Comparison of ENCODE assay signal across 20 cellular contexts in genomic region chr4:41161355-41161754, GRCh38.
"Had no signal": no experiment of that assay in that cellular context is flagged by ENCODE, and none has a peak within 500 bp of the region (broad histone marks: within the 10 kb centered on the region; RNA-seq: fewer than 3 reads in every experiment).

No MANE protein-coding gene starts in this region.

- H3K27me3 ChIP-seq: ascending aorta, hepatocyte, testis had no signal

- H3K27ac Mint-ChIP-seq: activated naive CD4-positive, alpha-beta T cell treated with anti-CD3 and anti-CD28 coated beads, Interleukin-2, amount 50 U/mL, for 24 hours; activated T-cell treated with anti-CD3 and anti-CD28 coated beads, Interleukin-2, amount 50 U/mL, for 72 hours; dendritic cell treated with granulocyte-macrophage colony-stimulating factor and Interleukin-4, amounts not matched to agents 40 ng/mL and 50 ng/mL, for 4 days; nephron progenitor cell; stimulated activated naive CD8-positive, alpha-beta T cell treated with anti-CD3 and anti-CD28 coated beads, Interleukin-15, amount 100 ng/mL, for 72 hours; T-helper 17 cell had no signal

- H3K4me1 Mint-ChIP-seq: activated naive CD4-positive, alpha-beta T cell treated with anti-CD3 and anti-CD28 coated beads, Interleukin-2, amount 50 U/mL, for 24 hours; nephron progenitor cell; stimulated activated naive CD8-positive, alpha-beta T cell treated with anti-CD3 and anti-CD28 coated beads, Interleukin-15, amount 100 ng/mL, for 72 hours; T-helper 17 cell had no signal

- H3K4me1 ChIP-seq: testis had no signal

- H3K4me3 Mint-ChIP-seq: activated naive CD4-positive, alpha-beta T cell treated with anti-CD3 and anti-CD28 coated beads, Interleukin-2, amount 50 U/mL, for 24 hours; activated T-cell treated with anti-CD3 and anti-CD28 coated beads, Interleukin-2, amount 50 U/mL, for 72 hours; dendritic cell treated with granulocyte-macrophage colony-stimulating factor and Interleukin-4, amounts not matched to agents 40 ng/mL and 50 ng/mL, for 4 days; nephron progenitor cell; stimulated activated naive CD8-positive, alpha-beta T cell treated with anti-CD3 and anti-CD28 coated beads, Interleukin-15, amount 100 ng/mL, for 72 hours; T-helper 17 cell had no signal

- H3K36me3 Mint-ChIP-seq: activated naive CD4-positive, alpha-beta T cell treated with anti-CD3 and anti-CD28 coated beads, Interleukin-2, amount 50 U/mL, for 24 hours had no signal

- H3K27me3 Mint-ChIP-seq: dendritic cell treated with granulocyte-macrophage colony-stimulating factor and Interleukin-4, amounts not matched to agents 40 ng/mL and 50 ng/mL, for 4 days; stimulated activated naive CD8-positive, alpha-beta T cell treated with anti-CD3 and anti-CD28 coated beads, Interleukin-15, amount 100 ng/mL, for 72 hours had no signal

- H3K4me2 ChIP-seq: hepatocyte had no signal

- DNase-seq: activated CD4-positive, alpha-beta T cell treated with anti-CD3 and anti-CD28 coated beads for 1 hour; activated CD8-positive, alpha-beta memory T cell treated with anti-CD3 and anti-CD28 coated beads for 24 hours; activated CD8-positive, alpha-beta memory T cell treated with anti-CD3 and anti-CD28 coated beads, Interleukin-2, amount 50 U/mL, for 48 hours; activated gamma-delta T cell; activated T-cell treated with anti-CD3 and anti-CD28 coated beads, Interleukin-2, amount 50 U/mL, for 72 hours; effector memory CD4-positive, alpha-beta T cell; left cardiac atrium; nephron progenitor cell; nucleus accumbens; stimulated activated CD4-positive, alpha-beta T cell treated with anti-CD3 and anti-CD28 coated beads, Interleukin-15, amount 100 ng/mL, for 24 hours; stimulated activated CD4-positive, alpha-beta T cell treated with anti-CD3 and anti-CD28 coated beads, Interleukin-4, amount 100 ng/mL, for 1 hour; stimulated activated naive CD8-positive, alpha-beta T cell treated with anti-CD3 and anti-CD28 coated beads, Interleukin-15, amount 100 ng/mL, for 72 hours; T-helper 17 cell; testis had no signal

- H2AFZ ChIP-seq: hepatocyte had no signal

- H3K36me3 ChIP-seq: ascending aorta had no signal

- H3K9me3 Mint-ChIP-seq: activated naive CD4-positive, alpha-beta T cell treated with anti-CD3 and anti-CD28 coated beads, Interleukin-2, amount 50 U/mL, for 24 hours; activated T-cell treated with anti-CD3 and anti-CD28 coated beads, Interleukin-2, amount 50 U/mL, for 72 hours; stimulated activated naive CD8-positive, alpha-beta T cell treated with anti-CD3 and anti-CD28 coated beads, Interleukin-15, amount 100 ng/mL, for 72 hours had no signal

- H3K9me3 ChIP-seq: ascending aorta, testis had no signal

- H3K4me3 ChIP-seq: ascending aorta, hepatocyte, skin epidermis, testis had no signal

- ATAC-seq: activated T-cell treated with anti-CD3 and anti-CD28 coated beads, Interleukin-2, amount 50 U/mL, for 72 hours; left cardiac atrium; stimulated activated naive CD8-positive, alpha-beta T cell treated with anti-CD3 and anti-CD28 coated beads, Interleukin-15, amount 100 ng/mL, for 72 hours; T-helper 17 cell had no signal

- H3K27ac ChIP-seq: ascending aorta, testis, VCaP had no signal
